In genomic region chr1:155062702-155063411, GRCh38 we compare ENCODE assay signal across 1 cellular context.
TF ChIP-seq lines count a peak whose summit lies in the region.

No MANE protein-coding gene starts in this region.

TF ChIP-seq in K562, 482 proteins besides CTCF, POLR2A, EP300 and RAD21 (continued from another document and continues in another):
- no peak for TF ChIP-seq MGA (IDR thresholded peaks at IDR 0.05)
- no peak for TF ChIP-seq ZNF140 (CRISPR knock-in tag; IDR thresholded peaks at IDR 0.05)
- no peak for TF ChIP-seq E2F6 (IDR thresholded peaks at IDR 0.05; ENCODE audit: borderline replicate concordance in 1 of 2, extremely low read depth in 1 of 2, insufficient read depth in 1 of 2, insufficient read length in 1 of 2, low read depth in 1 of 2, low read length in 1 of 2, poor library complexity in 1 of 2, severe bottlenecking in 1 of 2)
- TF ChIP-seq ZNF57 (CRISPR knock-in tag; IDR thresholded peaks at IDR 0.05), result no peak
- no peak for TF ChIP-seq NCOA4 (IDR thresholded peaks at IDR 0.05; ENCODE audit: partially characterized antibody)
- peak; percentile 57; the same call in 1 of the 2 replicates for TF ChIP-seq ZBTB7A (IDR thresholded peaks at IDR 0.05; ENCODE audit: borderline replicate concordance, control insufficient read depth, low read depth, low read length)
- no peak for TF ChIP-seq TFAM (CRISPR knock-in tag; conservative IDR thresholded peaks at IDR 0.05)
- no peak for TF ChIP-seq ETS2 (tag; IDR thresholded peaks at IDR 0.05; ENCODE audit: borderline replicate concordance, poor library complexity, severe bottlenecking)
- TF ChIP-seq MCM2 (IDR thresholded peaks at IDR 0.05; ENCODE audit: low read depth), result no peak
- no peak for TF ChIP-seq ZNF551 (CRISPR knock-in tag; IDR thresholded peaks at IDR 0.05)
- no peak for TF ChIP-seq ARNT (IDR thresholded peaks at IDR 0.05)
- TF ChIP-seq ARHGAP35 (IDR thresholded peaks at IDR 0.05; ENCODE audit: partially characterized antibody), result no peak
- no peak for TF ChIP-seq RBBP5 (IDR thresholded peaks at IDR 0.05; ENCODE audit: borderline replicate concordance, insufficient read depth, low read length, poor library complexity, severe bottlenecking)
- no peak for TF ChIP-seq NFE2L1 (tag; IDR thresholded peaks at IDR 0.05; ENCODE audit: borderline replicate concordance, low read depth)
- TF ChIP-seq MYNN (IDR thresholded peaks at IDR 0.05), result peak; percentile 47; the same call in 1 of the 2 replicates
- no peak for TF ChIP-seq MYNN (CRISPR knock-in tag; IDR thresholded peaks at IDR 0.05)
- no peak for TF ChIP-seq JUN (IDR thresholded peaks at IDR 0.05; ENCODE audit: borderline replicate concordance, low read depth, low read length)
- TF ChIP-seq JUN (CRISPR knock-in tag; IDR thresholded peaks at IDR 0.05; ENCODE audit: borderline replicate concordance), result peak; percentile 85; the same call in 1 of the 2 replicates
- TF ChIP-seq YBX1 (IDR thresholded peaks at IDR 0.05), result no peak
- no peak for TF ChIP-seq HINFP (tag; conservative IDR thresholded peaks at IDR 0.05; ENCODE audit: low read depth)
- TF ChIP-seq ZNF146 (CRISPR knock-in tag; IDR thresholded peaks at IDR 0.05; ENCODE audit: unreplicated experiment), result peak; percentile 16
- TF ChIP-seq PATZ1 (CRISPR knock-in tag; IDR thresholded peaks at IDR 0.05; ENCODE audit: borderline replicate concordance), result no peak
- 0 out of 2 replicates have a peak, but pooled peaks have one; percentile 34 for TF ChIP-seq AFF4 (CRISPR knock-in tag; IDR thresholded peaks at IDR 0.05)
- no peak for TF ChIP-seq ZNF740 (CRISPR knock-in tag; IDR thresholded peaks at IDR 0.05)
- no peak for TF ChIP-seq ZNF740 (tag; IDR thresholded peaks at IDR 0.05)
- TF ChIP-seq RERE (CRISPR knock-in tag; IDR thresholded peaks at IDR 0.05; ENCODE audit: borderline replicate concordance), result no peak
